In genomic region chr10:63712717-63713115, GRCh38 we compare ENCODE assay signal across 1 cellular context.
TF ChIP-seq lines count a peak whose summit lies in the region.

No MANE protein-coding gene starts in this region.

TF ChIP-seq in SK-N-SH treated with all-trans-retinoic acid at 6 μM for 48 hours, 23 proteins besides CTCF, POLR2A, EP300 and RAD21 (continued from another document):
- TF ChIP-seq TSHZ2 (CRISPR knock-in tag; IDR thresholded peaks at IDR 0.05), result no peak
- no peak for TF ChIP-seq ZC3H10 (CRISPR knock-in tag; IDR thresholded peaks at IDR 0.05)
- TF ChIP-seq POU6F1 (CRISPR knock-in tag; IDR thresholded peaks at IDR 0.05; ENCODE audit: borderline replicate concordance, low read depth), result no peak
- TF ChIP-seq CSDC2 (CRISPR knock-in tag; IDR thresholded peaks at IDR 0.05), result no peak
